19 cellular contexts compared by ENCODE assay signal in the genomic region with DNA sequence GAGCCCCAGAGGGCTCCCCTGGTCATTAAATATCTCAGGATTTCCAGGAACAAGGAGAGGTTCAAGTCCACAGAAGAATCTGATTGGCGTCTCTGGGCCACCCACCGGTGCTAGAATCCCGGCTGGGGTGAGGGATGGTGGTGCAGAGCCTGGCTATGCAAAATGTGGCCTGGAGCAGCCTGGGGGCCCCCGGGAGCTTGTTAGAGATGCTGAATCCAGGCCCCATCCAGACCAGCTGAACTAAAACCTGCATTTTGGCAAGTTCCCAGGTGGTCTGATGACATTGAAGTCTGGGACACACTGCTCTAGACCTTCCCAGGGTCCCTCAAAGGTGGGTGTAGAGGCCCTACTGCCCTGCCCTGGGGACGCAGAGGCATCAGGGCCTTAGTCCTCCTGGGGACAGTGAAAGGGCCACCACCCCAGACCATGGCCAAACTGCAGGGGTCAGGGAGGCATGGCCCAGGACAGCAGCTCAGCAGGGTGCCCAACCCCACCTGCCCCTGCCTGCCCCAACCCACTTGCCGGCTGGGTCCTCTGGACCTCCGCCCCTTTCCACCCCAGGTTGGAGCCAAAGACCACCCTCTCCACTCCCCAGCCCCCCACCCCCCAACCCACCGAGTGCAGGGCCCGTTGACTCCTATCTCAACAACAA. TPM values are rescaled to one million over a fixed set of nuclear protein-coding genes. Genes with fewer than 3 reads are reported as not detected.
A peak's percentile ranks its signal among the peaks of the same experiment; 100 is the strongest.
DNase-seq lines count a peak whose midpoint lies in the region; ATAC-seq, FAIRE-seq and TF ChIP-seq lines count a peak whose summit lies in the region.
"Had no signal": no experiment of that assay in that cellular context is flagged by ENCODE, and none has a peak within 500 bp of the region (broad histone marks: within the 10 kb centered on the region; RNA-seq: fewer than 3 reads in every experiment).

No MANE protein-coding gene starts in this region.

- H3K27ac ChIP-seq in BLaER1 (peak overlapping the region; percentile 38; the same call in 1 of the 2 replicates), kidney (ENCODE audit: low read depth in 2 of 2, low read length in 2 of 2) (no peak overlapping the region)
- H3K27ac ChIP-seq: HL-60, SJCRH30 had no signal

- no peak for FAIRE-seq in kidney (lab: Jason Lieb, UNC)
- FAIRE-seq: H54, K562 had no signal

- H3K9ac ChIP-seq in BLaER1, result no peak overlapping the region
- no peak overlapping the region for H3K9ac ChIP-seq in kidney (ENCODE audit: low read length in 2 of 2)

- H3K27me3 ChIP-seq in BE2C (no peaks in the 10 kb centered on the region), BLaER1 (no peaks in the 10 kb centered on the region)
- H3K27me3 ChIP-seq: SJCRH30 had no signal

- H3K36me3 ChIP-seq in BE2C, result no peaks in the 10 kb centered on the region
- H3K36me3 ChIP-seq in BLaER1, result no peaks in the 10 kb centered on the region
- no peaks in the 10 kb centered on the region for H3K36me3 ChIP-seq in kidney (ENCODE audit: control insufficient read depth in 1 of 2, insufficient read depth in 2 of 2, low read length in 2 of 2)
- H3K36me3 ChIP-seq: SJCRH30 had no signal

- no peaks in the 10 kb centered on the region for H4K20me1 ChIP-seq in BLaER1

- intact Hi-C loops in kidney (cut with DNase I), result no loop called here
- intact Hi-C loops in sciatic nerve (cut with DNase I), result no loop called here

- DNase-seq in BE2C (peak; percentile 6), kidney (peak; percentile 51), sciatic nerve (ENCODE audit: low spot score) (peak; percentile 41), DMS 273 (lab: John Stamatoyannopoulos, UW; ENCODE audit: unreplicated experiment) (no peak), kidney tubule cell (ENCODE audit: low spot score) (no peak), NCI-H2081 (lab: John Stamatoyannopoulos, UW) (no peak)
- no peak for DNase-seq in stimulated activated naive CD4-positive, alpha-beta T cell treated with Interleukin-2 at 50 U/mL for 16 hours (lab: John Stamatoyannopoulos, UW)
- DNase-seq: CD8-positive, alpha-beta T cell; DMS79 treated with DMSO at 0.1 percent for 48 hours; HFFc6; NCI-H187; NCI-H69; SJCRH30 had no signal

- peak overlapping the region; percentile 56 for H3K4me2 ChIP-seq in BLaER1

- H3K4me3 ChIP-seq in BE2C (ENCODE audit: low read depth, low read length) (no peak overlapping the region), BLaER1 (no peak overlapping the region), kidney (ENCODE audit: low read length in 2 of 2) (no peak overlapping the region)
- H3K4me3 ChIP-seq: K562, SJCRH30 had no signal

- H3K9me3 ChIP-seq in BE2C (no peaks in the 10 kb centered on the region), BLaER1 (no peaks in the 10 kb centered on the region; the same call in 1 of the 2 replicates), kidney (ENCODE audit: control insufficient read depth in 1 of 2, low read length in 2 of 2) (no peaks in the 10 kb centered on the region)
- H3K9me3 ChIP-seq: SJCRH30 had no signal

- H3K4me1 ChIP-seq in BE2C, result no peaks in the 10 kb centered on the region
- H3K4me1 ChIP-seq in BLaER1, result peaks cover 31% of the 10 kb centered on the region
- H3K4me1 ChIP-seq in kidney (ENCODE audit: control insufficient read depth in 1 of 2, insufficient read depth in 1 of 2, low read depth in 1 of 2, low read length in 2 of 2), result no peaks in the 10 kb centered on the region
- H3K4me1 ChIP-seq: SJCRH30 had no signal

- no peak for ATAC-seq in sciatic nerve
- ATAC-seq: CD8-positive, alpha-beta T cell; K562 had no signal

- no peak for TF ChIP-seq CTCF in BE2C (IDR thresholded peaks at IDR 0.05; ENCODE audit: low read depth, low read length)
- no peak for TF ChIP-seq CTCF in kidney (IDR thresholded peaks at IDR 0.05; ENCODE audit: borderline replicate concordance, extremely low read depth, insufficient read depth)

RNA-seq across cellular contexts. Expression of a gene that starts 34.7 kb away (rescaled TPM):
- 0.49 TPM for polyA plus RNA-seq in BE2C (2012; ENCODE audit: insufficient read depth, insufficient read length, low read depth)
- total RNA-seq in kidney (13.6 TPM), sciatic nerve (25.3 TPM)
- polyA plus RNA-seq in kidney (ENCODE audit: insufficient read depth, low read depth, low replicate concordance), result 2.0 TPM
- total RNA-seq: CD8-positive, alpha-beta T cell; G401; K562; OCI-LY7; SJCRH30 had no signal
- polyA plus RNA-seq: K562 had no signal

Comparison
In these comparisons a context has a peak if more than half of its experiments do, and no peak if none do; other contexts are left out.
1. DNase-seq: peak in BE2C (single experiment), kidney (single experiment) and sciatic nerve (single experiment); none in stimulated activated naive CD4-positive, alpha-beta T cell treated with Interleukin-2 at 50 U/mL for 16 hours (single experiment), DMS 273 (single experiment), kidney tubule cell (single experiment) and NCI-H2081 (0 of 2).